33 cellular contexts compared by ENCODE assay signal in genomic region chr14:70954068-70954467, GRCh38.
"Had no signal": no experiment of that assay in that cellular context is flagged by ENCODE, and none has a peak within 500 bp of the region (broad histone marks: within the 10 kb centered on the region; RNA-seq: fewer than 3 reads in every experiment).

No MANE protein-coding gene starts in this region.

- H3K4me3 ChIP-seq: lung, neural progenitor cell, psoas muscle, smooth muscle cell, uterus had no signal

- H3K36me3 ChIP-seq: uterus had no signal

- ATAC-seq: activated T-cell treated with anti-CD3 and anti-CD28 coated beads, Interleukin-2, amount 50 U/mL, for 4 hours; esophagus mucosa; left lobe of liver; psoas muscle; SK-N-SH treated with all-trans-retinoic acid at 6 μM for 48 hours; stimulated activated memory B cell treated with anti-CD40 and anti-IgM and Interleukin-4, amounts not matched to agents 10 μg/mL and 1 μg/mL and 100 μg/mL, for 72 hours; stimulated activated naive CD8-positive, alpha-beta T cell treated with anti-CD3 and anti-CD28 coated beads, Interleukin-15, amount 100 ng/mL, for 72 hours had no signal

- H3K4me1 ChIP-seq: neural progenitor cell, uterus had no signal

- H3K9me3 ChIP-seq: psoas muscle, uterus had no signal

- DNase-seq: activated CD4-positive, alpha-beta T cell treated with anti-CD3 and anti-CD28 coated beads for 4 hours; activated CD4-positive, alpha-beta T cell treated with anti-CD3 and anti-CD28 coated beads, Interleukin-2, amount 50 U/mL, for 48 hours; activated CD4-positive, CD25-positive, alpha-beta regulatory T cell; activated CD8-positive, alpha-beta memory T cell treated with anti-CD3 and anti-CD28 coated beads, Interleukin-2, amount 50 U/mL, for 48 hours; activated naive CD4-positive, alpha-beta T cell; activated naive CD8-positive, alpha-beta T cell treated with anti-CD3 and anti-CD28 coated beads, Interleukin-2, amount 10 ng/mL, durations not matched to agents 7 days and 5 days; activated T-cell treated with anti-CD3 and anti-CD28 coated beads, Interleukin-2, amount 50 U/mL, for 4 hours; amniotic stem cell; brain microvascular endothelial cell; central memory CD4-positive, alpha-beta T cell; endodermal cell; foreskin fibroblast; head of caudate nucleus; hippocampal formation; kidney; naive B cell; occipital lobe; psoas muscle; stimulated activated CD4-positive, alpha-beta T cell treated with anti-CD3 and anti-CD28 coated beads, Interleukin-1b, Interleukin-23, amount 100 ng/mL, for 48 hours; stimulated activated CD4-positive, alpha-beta T cell treated with anti-CD3 and anti-CD28 coated beads, Interleukin-4, amount 100 ng/mL, for 4 hours; stimulated activated CD8-positive, alpha-beta memory T cell treated with anti-CD3 and anti-CD28 coated beads, Interleukin-4, amount 100 ng/mL, for 48 hours; stimulated activated naive CD8-positive, alpha-beta T cell treated with anti-CD3 and anti-CD28 coated beads, Interleukin-15, amount 100 ng/mL, for 72 hours; substantia nigra; uterus had no signal

- H3K4me1 Mint-ChIP-seq: endodermal cell; naive B cell; neural progenitor cell; stimulated activated memory B cell treated with anti-CD40 and anti-IgM and Interleukin-4, amounts not matched to agents 10 μg/mL and 1 μg/mL and 100 μg/mL, for 72 hours had no signal

- H3K4me3 Mint-ChIP-seq: activated naive CD8-positive, alpha-beta T cell treated with anti-CD3 and anti-CD28 coated beads, Interleukin-2, amount 10 ng/mL, durations not matched to agents 7 days and 5 days; activated T-cell treated with anti-CD3 and anti-CD28 coated beads, Interleukin-2, amount 50 U/mL, for 4 hours; endodermal cell; naive B cell; neural progenitor cell; stimulated activated memory B cell treated with anti-CD40 and anti-IgM and Interleukin-4, amounts not matched to agents 10 μg/mL and 1 μg/mL and 100 μg/mL, for 72 hours; stimulated activated naive CD8-positive, alpha-beta T cell treated with anti-CD3 and anti-CD28 coated beads, Interleukin-15, amount 100 ng/mL, for 72 hours; T-helper 2 cell treated with Interferon-gamma antibody and Interleukin-4, amounts not matched to agents 5 μg/mL and 100 μg/mL, for 36 hours; type B pancreatic cell had no signal

- H3K27ac Mint-ChIP-seq: activated naive CD8-positive, alpha-beta T cell treated with anti-CD3 and anti-CD28 coated beads, Interleukin-2, amount 10 ng/mL, durations not matched to agents 7 days and 5 days; endodermal cell; neural progenitor cell; stimulated activated memory B cell treated with anti-CD40 and anti-IgM and Interleukin-4, amounts not matched to agents 10 μg/mL and 1 μg/mL and 100 μg/mL, for 72 hours; stimulated activated naive CD8-positive, alpha-beta T cell treated with anti-CD3 and anti-CD28 coated beads, Interleukin-15, amount 100 ng/mL, for 72 hours; T-helper 2 cell treated with Interferon-gamma antibody and Interleukin-4, amounts not matched to agents 5 μg/mL and 100 μg/mL, for 36 hours; type B pancreatic cell had no signal

- H3K27me3 Mint-ChIP-seq: activated naive CD8-positive, alpha-beta T cell treated with anti-CD3 and anti-CD28 coated beads, Interleukin-2, amount 10 ng/mL, durations not matched to agents 7 days and 5 days; naive B cell; stimulated activated memory B cell treated with anti-CD40 and anti-IgM and Interleukin-4, amounts not matched to agents 10 μg/mL and 1 μg/mL and 100 μg/mL, for 72 hours; stimulated activated naive CD8-positive, alpha-beta T cell treated with anti-CD3 and anti-CD28 coated beads, Interleukin-15, amount 100 ng/mL, for 72 hours; type B pancreatic cell had no signal

- H3K9me3 Mint-ChIP-seq: activated naive CD8-positive, alpha-beta T cell treated with anti-CD3 and anti-CD28 coated beads, Interleukin-2, amount 10 ng/mL, durations not matched to agents 7 days and 5 days; activated T-cell treated with anti-CD3 and anti-CD28 coated beads, Interleukin-2, amount 50 U/mL, for 4 hours; stimulated activated memory B cell treated with anti-CD40 and anti-IgM and Interleukin-4, amounts not matched to agents 10 μg/mL and 1 μg/mL and 100 μg/mL, for 72 hours; stimulated activated naive CD8-positive, alpha-beta T cell treated with anti-CD3 and anti-CD28 coated beads, Interleukin-15, amount 100 ng/mL, for 72 hours; T-helper 2 cell treated with Interferon-gamma antibody and Interleukin-4, amounts not matched to agents 5 μg/mL and 100 μg/mL, for 36 hours had no signal
